ENCODE assay signal across 5 cellular contexts in genomic region chr4:51835079-51835478, GRCh38.
"Had no signal": no experiment of that assay in that cellular context is flagged by ENCODE, and none has a peak within 500 bp of the region (broad histone marks: within the 10 kb centered on the region; RNA-seq: fewer than 3 reads in every experiment).

No MANE protein-coding gene starts in this region.

- H3K4me2 ChIP-seq: GM23338 had no signal

- H3K9me3 Mint-ChIP-seq: GM23338, H9 had no signal

- DNase-seq: H9, HCEC 1CT, IMR-90, KBM-7 had no signal

- H3K4me3 ChIP-seq: GM23338 had no signal

- H3K4me3 Mint-ChIP-seq: GM23338, H9 had no signal

- H3K27ac Mint-ChIP-seq: GM23338 had no signal

- ATAC-seq: GM23338 had no signal

- H3K4me1 Mint-ChIP-seq: H9 had no signal
